Comparison of ENCODE assay signal across 8 cellular contexts in the genomic region with DNA sequence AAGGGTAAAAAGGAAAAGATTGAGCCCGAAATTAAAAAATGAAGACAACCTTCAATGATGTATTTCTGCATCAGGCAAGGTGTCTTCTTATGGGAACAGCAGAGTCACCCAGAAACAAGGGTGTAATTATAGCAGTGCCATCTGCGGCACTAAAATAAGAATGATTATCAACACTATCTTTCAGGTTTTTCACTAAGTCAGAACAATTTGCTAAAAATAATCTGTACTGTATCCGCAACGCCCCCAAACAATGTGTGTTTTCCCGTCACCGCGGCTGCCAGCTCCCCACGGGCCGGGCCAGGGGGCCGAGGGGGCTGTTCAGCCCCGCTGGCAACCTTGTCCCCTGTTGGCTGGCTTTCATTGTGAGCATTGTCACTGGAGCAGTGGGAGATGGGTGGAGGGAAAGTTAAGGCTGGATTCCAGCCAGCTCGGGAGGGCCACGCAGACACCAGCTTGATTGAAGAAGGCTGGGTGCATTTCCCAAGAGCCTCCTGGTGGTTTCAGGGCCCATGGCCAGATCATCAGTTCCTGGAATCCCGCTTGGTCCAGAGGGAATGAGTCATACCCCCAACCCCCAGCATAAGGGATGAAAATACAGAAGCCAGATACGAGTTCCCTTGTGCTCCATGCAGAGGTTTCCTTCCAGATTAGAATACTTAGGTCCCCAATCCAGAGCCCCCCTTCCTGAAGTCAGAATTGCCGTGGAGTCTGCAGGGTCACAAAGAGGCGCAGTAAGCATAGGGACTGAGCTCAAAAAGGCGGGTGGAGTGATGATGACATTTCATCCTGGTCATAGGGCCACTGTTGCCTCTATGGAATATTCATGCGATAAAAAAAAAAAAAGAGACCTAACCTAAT.
DNase-seq lines count a peak whose midpoint lies in the region; ATAC-seq and TF ChIP-seq lines count a peak whose summit lies in the region.

No MANE protein-coding gene starts in this region.

- no peak for TF ChIP-seq POLR2A in uterus (IDR thresholded peaks at IDR 0.05)

- no peaks in the 10 kb centered on the region for H3K9me3 ChIP-seq in uterus

- DNase-seq in DMS153 (lab: John Stamatoyannopoulos, UW), result peak; percentile 33
- DNase-seq in NCI-H460 (ENCODE audit: extremely low read depth, low read depth), result peak; percentile 42
- DNase-seq in dedifferentiated amniotic fluid mesenchymal stem cell (ENCODE audit: extremely low spot score), result peak; percentile 83
- peak; percentile 85 for DNase-seq in lung microvascular endothelial cell (ENCODE audit: low read depth in 2 of 2)
- peak; percentile 79 to 93 for DNase-seq in uterus
- DNase-seq in GDM1 (lab: John Stamatoyannopoulos, UW), result no peak
- no peak for DNase-seq in NOMO-1 treated with DMSO at 0.1 percent for 48 hours (lab: John Stamatoyannopoulos, UW; ENCODE audit: unreplicated experiment)

- peak overlapping the region in 1 of 2 donors; percentile 16 for H3K4me3 ChIP-seq in uterus

- peak; percentile 72 for ATAC-seq in HG02759 (IDR thresholded peaks at IDR 0.05; ENCODE audit: unreplicated experiment)

- peak in 1 of 4 experiments; percentile 14 for TF ChIP-seq CTCF in uterus (IDR thresholded peaks at IDR 0.05)

- intact Hi-C loops in uterus (cut with DNase I; ENCODE audit: low total_unique reads), result no loop called here

- H3K36me3 ChIP-seq in uterus, result no peaks in the 10 kb centered on the region

- no peaks in the 10 kb centered on the region for H3K27me3 ChIP-seq in uterus

- H3K4me1 ChIP-seq in uterus, result peaks cover 7 to 11% of the 10 kb centered on the region in 2 donors

- H3K27ac ChIP-seq in uterus, result peak overlapping the region; percentile 88 to 93

Comparison
In these comparisons a context has a peak if more than half of its experiments do, and no peak if none do; other contexts are left out.
1. DNase-seq: peak in DMS153 (single experiment), NCI-H460 (single experiment), dedifferentiated amniotic fluid mesenchymal stem cell (single experiment), lung microvascular endothelial cell (2 of 2) and uterus (2 of 2); none in GDM1 (single experiment) and NOMO-1 treated with DMSO at 0.1 percent for 48 hours (single experiment).